ENCODE assay signal across 7 cellular contexts in genomic region chr19:32377088-32377487, GRCh38. TPM values are rescaled to one million over a fixed set of nuclear protein-coding genes. Genes with fewer than 3 reads are reported as not detected.
DNase-seq lines count a peak whose midpoint lies in the region; ATAC-seq, FAIRE-seq and TF ChIP-seq lines count a peak whose summit lies in the region.
"Not testable (repeated sequence)": the region's sequence is repeated elsewhere in the genome, so short reads cannot be mapped to it uniquely, and the experiment has no call there.

No MANE protein-coding gene starts in this region.

- H3K9me3 ChIP-seq in DND-41 (ENCODE audit: insufficient read depth, low read length, severe bottlenecking); H1 (ENCODE audit: insufficient read depth in 2 of 2, low read depth in 1 of 2, low read length in 1 of 2); cardiac muscle cell (ENCODE audit: low read depth); neural progenitor cell (ENCODE audit: low read depth): not testable (repeated sequence)

- not testable (repeated sequence) for H2BK15ac ChIP-seq in H1 (ENCODE audit: low read length)

- not testable (repeated sequence) for H3K9ac ChIP-seq in DND-41 (ENCODE audit: low read depth, low read length); H1 (replicated peaks in 1 of 4; ENCODE audit: extremely low read depth in 1 of 4, low read depth in 3 of 4, low read length in 3 of 4); neural progenitor cell

- H3K36me3 ChIP-seq in DND-41 (ENCODE audit: insufficient read depth, low read length) (peaks cover 90% of the 10 kb centered on the region), H1 (ENCODE audit: control insufficient read depth in 2 of 4, insufficient read depth in 4 of 4, low read length in 3 of 4) (peaks cover 5 to 40% (median 22%) of the 10 kb centered on the region in 4 experiments; a peak in 7 of 8 replicates)
- not testable (repeated sequence) for H3K36me3 ChIP-seq in cardiac muscle cell, neural progenitor cell

- H3K27ac Mint-ChIP-seq in activated CD8-positive, alpha-beta T cell treated with anti-CD3 and anti-CD28 coated beads for 36 hours; neural progenitor cell: not testable (repeated sequence)

- H4K5ac ChIP-seq in H1 (ENCODE audit: insufficient read length, low read depth, low read length), result not testable (repeated sequence)

- intact Hi-C loops in activated CD8-positive, alpha-beta T cell treated with anti-CD3 and anti-CD28 coated beads for 36 hours (cut with micrococcal nuclease), result not testable (repeated sequence)

- not testable (repeated sequence) for H3K18ac ChIP-seq in H1 (ENCODE audit: extremely low read depth, low read length)

- WGBS in H1 (ENCODE audit: extremely low coverage in 1 of 2, insufficient coverage in 1 of 2, insufficient read length in 1 of 2, insufficient replicate concordance in 2 of 2, low coverage in 1 of 2, low lambda C conversion rate in 2 of 2, missing lambda C conversion rate in 1 of 2), 2 experiments, result 92% methylated on average over 9 of the region's 9 CpGs; no CpG with 5 or more reads in 1 of the 2 experiments

- H3K4ac ChIP-seq in H1 (replicated peaks; ENCODE audit: insufficient read length, low read depth, low read length), result not testable (repeated sequence)

- peaks cover 21% of the 10 kb centered on the region; the same call in 1 of the 2 replicates for H4K20me1 ChIP-seq in DND-41 (ENCODE audit: insufficient read depth, low read length)
- H4K20me1 ChIP-seq in H1 (replicated peaks in 1 of 2; ENCODE audit: control insufficient read depth in 1 of 2, insufficient read depth in 2 of 2, low read length in 2 of 2); neural progenitor cell (ENCODE audit: low read depth): not testable (repeated sequence)

- H3K23ac ChIP-seq in H1 (ENCODE audit: insufficient read length), result not testable (repeated sequence)

- TF ChIP-seq RAD21 in H1 (IDR thresholded peaks at IDR 0.05 in 1 of 2, conservative IDR thresholded peaks at IDR 0.05 in 1 of 2; ENCODE audit: low read depth in 2 of 2, low read length in 2 of 2), result peak; percentile 53 to 55

- POLR2A ChIA-PET in activated CD8-positive, alpha-beta T cell treated with anti-CD3 and anti-CD28 coated beads for 36 hours (lab: Charles Lee), result not testable (repeated sequence)
- POLR2A ChIA-PET in H1 (lab: Charles Lee; ENCODE audit: partially characterized antibody), result interaction anchor here (1.0 kb wide), 1 partner anchor 11 kb away, joined by 4 read pairs; no protein-coding TSS in a partner anchor

- not testable (repeated sequence) for H3K4me1 ChIP-seq in DND-41 (ENCODE audit: insufficient read depth, low read length); H1 (replicated peaks in 1 of 4; ENCODE audit: control insufficient read depth in 3 of 4, insufficient read depth in 4 of 4, low read length in 3 of 4); cardiac muscle cell (ENCODE audit: low read depth); neural progenitor cell

- H3K56ac ChIP-seq in H1 (replicated peaks; ENCODE audit: insufficient read length, low read depth, low read length), result not testable (repeated sequence)

- H3K36me3 Mint-ChIP-seq in activated CD8-positive, alpha-beta T cell treated with anti-CD3 and anti-CD28 coated beads for 36 hours (ENCODE audit: low read depth), result peaks cover 41% of the 10 kb centered on the region
- peaks cover 29% of the 10 kb centered on the region for H3K36me3 Mint-ChIP-seq in neural progenitor cell

- H3K27me3 Mint-ChIP-seq in activated CD8-positive, alpha-beta T cell treated with anti-CD3 and anti-CD28 coated beads for 36 hours; neural progenitor cell (ENCODE audit: insufficient read depth, low read depth): not testable (repeated sequence)

- not testable (repeated sequence) for TF ChIP-seq EP300 in H1 (IDR thresholded peaks at IDR 0.05; ENCODE audit: borderline replicate concordance in 1 of 2, low read depth in 2 of 2, low read length in 2 of 2)

- H4K91ac ChIP-seq in H1 (replicated peaks; ENCODE audit: insufficient read length, low read length), result not testable (repeated sequence)

- not testable (repeated sequence) for H2BK12ac ChIP-seq in H1 (ENCODE audit: low read depth, low read length)

- TF ChIP-seq CTCF in DND-41 (IDR thresholded peaks at IDR 0.05; ENCODE audit: borderline replicate concordance, extremely low read depth, low read length, poor library complexity, severe bottlenecking) (peak; percentile 42), H1 (IDR thresholded peaks at IDR 0.05; ENCODE audit: control extremely low read depth in 1 of 3, insufficient read depth in 1 of 3, low read depth in 1 of 3, low read length in 3 of 3) (peak; percentile 10 to 56 (median 36)), cardiac muscle cell (IDR thresholded peaks at IDR 0.05; ENCODE audit: low read depth, low read length) (peak; percentile 41), neural progenitor cell (IDR thresholded peaks at IDR 0.05) (peak; percentile 51)
- peak; percentile 21 for TF ChIP-seq CTCF in activated CD8-positive, alpha-beta T cell treated with anti-CD3 and anti-CD28 coated beads for 36 hours (IDR thresholded peaks at IDR 0.05)

- not testable (repeated sequence) for H2BK120ac ChIP-seq in H1 (replicated peaks; ENCODE audit: low read depth, low read length)

- not testable (repeated sequence) for H3F3A ChIP-seq in neural progenitor cell (ENCODE audit: low read depth)

- not testable (repeated sequence) for H3K23me2 ChIP-seq in H1 (ENCODE audit: low read depth, low read length)

- H3K4me3 Mint-ChIP-seq in activated CD8-positive, alpha-beta T cell treated with anti-CD3 and anti-CD28 coated beads for 36 hours; neural progenitor cell: not testable (repeated sequence)

- H3K4me1 Mint-ChIP-seq in activated CD8-positive, alpha-beta T cell treated with anti-CD3 and anti-CD28 coated beads for 36 hours (ENCODE audit: low read depth); neural progenitor cell: not testable (repeated sequence)

- not testable (repeated sequence) for H3K79me1 ChIP-seq in H1 (ENCODE audit: low read depth, low read length)

- H3K27ac ChIP-seq in DND-41 (ENCODE audit: low read length); H1 (ENCODE audit: low read depth, low read length); cardiac muscle cell; neural progenitor cell: not testable (repeated sequence)

- H3K4me3 ChIP-seq in DND-41 (ENCODE audit: low read depth in 1 of 2, low read length in 2 of 2); H1 (ENCODE audit: extremely low read depth in 1 of 4, insufficient read depth in 2 of 4, low read depth in 3 of 4, low read length in 4 of 4); cardiac muscle cell; neural progenitor cell: not testable (repeated sequence)

- not testable (repeated sequence) for H2BK5ac ChIP-seq in H1 (ENCODE audit: low read depth, low read length)

- not testable (repeated sequence) for H2AK5ac ChIP-seq in H1 (ENCODE audit: low read depth, low read length)

- not testable (repeated sequence) for H2BK20ac ChIP-seq in H1 (ENCODE audit: low read length)

- H3K14ac ChIP-seq in H1 (ENCODE audit: insufficient read length), result not testable (repeated sequence)

- not testable (repeated sequence) for ATAC-seq in DND-41 (ENCODE audit: insufficient read depth, low read depth); activated CD8-positive, alpha-beta T cell treated with anti-CD3 and anti-CD28 coated beads for 36 hours

- peaks cover 26% of the 10 kb centered on the region for H3K79me2 ChIP-seq in DND-41 (ENCODE audit: insufficient read depth, low read length)
- not testable (repeated sequence) for H3K79me2 ChIP-seq in H1 (ENCODE audit: control insufficient read depth in 1 of 2, insufficient read depth in 2 of 2, low read length in 2 of 2); neural progenitor cell (ENCODE audit: low read depth)

- not testable (repeated sequence) for H2AFZ ChIP-seq in DND-41 (ENCODE audit: low read depth, low read length); H1 (ENCODE audit: low read length); neural progenitor cell (replicated peaks)

- TF ChIP-seq POLR2A in H1 (IDR thresholded peaks at IDR 0.05; ENCODE audit: control extremely low read depth in 1 of 2, low read depth in 2 of 2, low read length in 2 of 2), result not testable (repeated sequence)

- H4K8ac ChIP-seq in H1 (ENCODE audit: extremely low read depth, insufficient read depth, low read length), result not testable (repeated sequence)

- DNase-seq in DND-41; activated CD8-positive, alpha-beta T cell treated with anti-CD3 and anti-CD28 coated beads for 36 hours; neural progenitor cell (ENCODE audit: low spot score): not testable (repeated sequence)
- peak; percentile 19 for DNase-seq in HT-29 (ENCODE audit: low spot score)
- DNase-seq in OCI-M1 (lab: John Stamatoyannopoulos, UW), result peak; percentile 3
- DNase-seq in H1 (ENCODE audit: low read depth in 1 of 2, low spot score in 2 of 2), result peak in 1 of 2 experiments; percentile 55
- peak in 1 of 2 donors; percentile 21 for DNase-seq in cardiac muscle cell (ENCODE audit: low read depth in 1 of 2, low spot score in 1 of 2)

- CTCF ChIA-PET in activated CD8-positive, alpha-beta T cell treated with anti-CD3 and anti-CD28 coated beads for 36 hours (lab: Charles Lee), result not testable (repeated sequence)
- CTCF ChIA-PET in H1 (lab: Charles Lee; ENCODE audit: partially characterized antibody), result interaction anchor here (0.8 to 3.0 kb wide), 6 partner anchors 9 to 88 kb away, joined by 3 to 9 read pairs (median 4); no protein-coding TSS in a partner anchor

- H3K9me3 Mint-ChIP-seq in activated CD8-positive, alpha-beta T cell treated with anti-CD3 and anti-CD28 coated beads for 36 hours; neural progenitor cell: not testable (repeated sequence)

- not testable (repeated sequence) for H3K4me2 ChIP-seq in DND-41 (ENCODE audit: insufficient read depth, low read length); H1 (ENCODE audit: insufficient read depth in 1 of 2, low read depth in 2 of 2, low read length in 2 of 2); neural progenitor cell

- not testable (repeated sequence) for FAIRE-seq in H1 (lab: Jason Lieb, UNC)

- not testable (repeated sequence) for H3K27me3 ChIP-seq in DND-41 (ENCODE audit: insufficient read depth, low read length, poor library complexity); H1 (replicated peaks in 1 of 4; ENCODE audit: control insufficient read depth in 3 of 4, extremely low read depth in 1 of 4, insufficient read depth in 3 of 4, low read length in 3 of 4); cardiac muscle cell; neural progenitor cell

RNA-seq across cellular contexts. Expression of gene DPY19L3, which starts 28.5 kb away (rescaled TPM):
- 17.2 and 21.9 TPM in 2 replicates for total RNA-seq in HT-29 (2014; rRNA removed; shearing (Covaris generic))
- total RNA-seq in activated CD8-positive, alpha-beta T cell treated with anti-CD3 and anti-CD28 coated beads for 36 hours, result 10 to 100 TPM; 10.4 to 12.4 TPM
- total RNA-seq in H1 (2021; fragmentation: NEBNext Ultra II Directional; extraction: Animal tissue kit (Norgen Biotek cat#: 25700)), result 60.2 and 60.7 TPM in 2 replicates
- polyA plus RNA-seq in H1 (2011; rRNA removed) (35.3 and 61.6 TPM in 2 replicates), cardiac muscle cell (12.5 and 17.8 TPM in 2 replicates)
- 58.4 TPM for polyA plus RNA-seq in H1 (2011; cell fraction: cytosol; rRNA removed)
- 153 TPM for polyA plus RNA-seq in H1 (2011; cell fraction: nucleus; rRNA removed)
- 26.4 to 35.1 TPM (median 30.0 TPM) in 4 replicates for polyA plus RNA-seq in H1 (2012, experiment 1 of 2)
- 2.4 TPM for polyA plus RNA-seq in H1 (2012, experiment 2 of 2)
- 33.9 TPM for polyA plus RNA-seq in H1 (2013, experiment 1 of 2)
- polyA plus RNA-seq in H1 (2013, experiment 2 of 2), result 33.7 TPM
- 98.3 and 128 TPM in 2 replicates for polyA minus RNA-seq in H1 (2011; rRNA and poly(A)+ RNA removed)
- 69.6 TPM for polyA minus RNA-seq in H1 (2011; cell fraction: cytosol; rRNA and poly(A)+ RNA removed)
- 110 TPM for polyA minus RNA-seq in H1 (2011; cell fraction: nucleus; rRNA and poly(A)+ RNA removed)
- total RNA-seq in cardiac muscle cell (39.2 and 64.3 TPM in 2 replicates), neural progenitor cell (ENCODE audit: low replicate concordance) (49.9 and 83.1 TPM in 2 replicates)

RNA-seq across cellular contexts. Expression of gene ZNF507, which starts 31.7 kb away (rescaled TPM):
- 5.3 and 6.5 TPM in 2 replicates for total RNA-seq in HT-29 (2014; rRNA removed; shearing (Covaris generic))
- total RNA-seq in activated CD8-positive, alpha-beta T cell treated with anti-CD3 and anti-CD28 coated beads for 36 hours, result 10 to 100 TPM; 24.2 to 25.6 TPM
- 28.8 TPM in 2 replicates for total RNA-seq in H1 (2021; fragmentation: NEBNext Ultra II Directional; extraction: Animal tissue kit (Norgen Biotek cat#: 25700))
- polyA plus RNA-seq in H1 (2011; rRNA removed), result 6.7 and 8.6 TPM in 2 replicates
- polyA plus RNA-seq in H1 (2011; cell fraction: cytosol; rRNA removed), result 13.4 TPM
- 9.0 TPM for polyA plus RNA-seq in H1 (2011; cell fraction: nucleus; rRNA removed)
- polyA plus RNA-seq in H1 (2012, experiment 1 of 2), result 11.6 to 19.7 TPM (median 14.5 TPM) in 4 replicates
- 0.45 TPM for polyA plus RNA-seq in H1 (2012, experiment 2 of 2)
- polyA plus RNA-seq in H1 (2013, experiment 1 of 2), result 11.8 TPM
- polyA plus RNA-seq in H1 (2013, experiment 2 of 2), result 11.6 TPM
- polyA minus RNA-seq in H1 (2011; rRNA and poly(A)+ RNA removed), result 33.6 and 53.0 TPM in 2 replicates
- 15.1 TPM for polyA minus RNA-seq in H1 (2011; cell fraction: cytosol; rRNA and poly(A)+ RNA removed)
- polyA minus RNA-seq in H1 (2011; cell fraction: nucleus; rRNA and poly(A)+ RNA removed), result 37.4 TPM
- total RNA-seq in cardiac muscle cell, result 6.2 and 10.2 TPM in 2 replicates
- 4.6 and 6.9 TPM in 2 replicates for polyA plus RNA-seq in cardiac muscle cell
- 13.0 and 22.4 TPM in 2 replicates for total RNA-seq in neural progenitor cell (ENCODE audit: low replicate concordance)
